ENCODE assay signal across 13 cellular contexts in the genomic region with DNA sequence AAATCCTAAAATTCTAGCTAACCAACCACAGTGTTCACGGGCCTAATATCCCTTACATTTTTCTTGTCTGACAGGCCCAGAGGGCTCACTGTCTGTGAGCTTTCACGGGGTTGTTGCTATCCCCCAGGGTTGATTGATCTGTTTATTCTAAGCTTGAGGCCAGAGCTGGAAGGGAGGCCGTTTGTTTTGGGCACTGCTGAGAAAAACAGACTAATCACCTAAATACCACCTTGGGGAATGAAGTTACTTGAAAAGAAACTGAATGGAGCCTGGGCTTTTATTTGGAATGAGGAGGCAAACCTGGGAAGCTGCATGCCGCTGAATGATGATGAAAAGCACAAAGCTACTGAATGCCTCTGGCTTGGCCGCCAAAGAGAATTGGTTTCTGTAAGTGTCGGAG.
DNase-seq lines count a peak whose midpoint lies in the region; TF ChIP-seq lines count a peak whose summit lies in the region.
"Had no signal": no experiment of that assay in that cellular context is flagged by ENCODE, and none has a peak within 500 bp of the region (broad histone marks: within the 10 kb centered on the region; RNA-seq: fewer than 3 reads in every experiment).

No MANE protein-coding gene starts in this region.

- H3K14ac ChIP-seq in neuronal stem cell (ENCODE audit: low read length) = no peak overlapping the region

- no peaks in the 10 kb centered on the region for H3K27me3 ChIP-seq in ectodermal cell (ENCODE audit: control insufficient read depth, insufficient read depth, low read length, poor library complexity, severe bottlenecking)
- H3K27me3 ChIP-seq in neuronal stem cell (ENCODE audit: control insufficient read depth in 3 of 3, insufficient read depth in 3 of 3, low read depth in 1 of 3, low read length in 3 of 3) = peaks cover 0 to 5% (median 0%) of the 10 kb centered on the region in 3 experiments

- peak overlapping the region; percentile 61 for H3K27ac Mint-ChIP-seq in mesothelial cell of epicardium
- H3K27ac Mint-ChIP-seq: CD4-positive, CD25-positive, alpha-beta regulatory T cell had no signal

- no peak overlapping the region for H2AFZ ChIP-seq in neuronal stem cell (ENCODE audit: low read length)

- H2BK120ac ChIP-seq in neuronal stem cell (ENCODE audit: low read depth, low read length) = no peak overlapping the region

- no peak overlapping the region for H4K8ac ChIP-seq in neuronal stem cell (ENCODE audit: low read depth, low read length)

- 29 to 30% methylated on average over 6 of the region's 6 CpGs for WGBS in ectodermal cell, 2 experiments
- WGBS in neuronal stem cell (ENCODE audit: extremely low coverage in 2 of 2, insufficient read length in 2 of 2, insufficient replicate concordance in 1 of 2), 2 donors = no CpG with 5 or more reads among the region's 6 CpGs

- H2BK12ac ChIP-seq in neuronal stem cell (ENCODE audit: low read length) = no peak overlapping the region

- H3K4me3 Mint-ChIP-seq in mesothelial cell of epicardium = no peak overlapping the region
- H3K4me3 Mint-ChIP-seq: CD4-positive, CD25-positive, alpha-beta regulatory T cell had no signal

- H3K4me1 Mint-ChIP-seq in mesothelial cell of epicardium = peaks cover 26% of the 10 kb centered on the region
- H3K4me1 Mint-ChIP-seq: CD4-positive, CD25-positive, alpha-beta regulatory T cell had no signal

- peak overlapping the region; percentile 44 for H3K27ac ChIP-seq in ectodermal cell (ENCODE audit: insufficient read depth, low read depth, low read length, poor library complexity, severe bottlenecking)
- no peak overlapping the region for H3K27ac ChIP-seq in neuronal stem cell (replicated peaks; ENCODE audit: low read length)
- H3K27ac ChIP-seq: BLaER1 treated with 17β-estradiol and CSF1 and Interleukin-3, amounts not matched to agents 10 nM and 100 nM had no signal

- no peak for TF ChIP-seq CTCF in mesothelial cell of epicardium (IDR thresholded peaks at IDR 0.05; ENCODE audit: unreplicated experiment)

- no peak overlapping the region for H2BK5ac ChIP-seq in neuronal stem cell (ENCODE audit: low read length)

- H3K27me3 Mint-ChIP-seq in mesothelial cell of epicardium (ENCODE audit: low read depth) = no peaks in the 10 kb centered on the region
- H3K27me3 Mint-ChIP-seq: CD4-positive, CD25-positive, alpha-beta regulatory T cell had no signal

- no peak overlapping the region for H3K4ac ChIP-seq in neuronal stem cell (ENCODE audit: low read length)

- DNase-seq in ELF-1 (ENCODE audit: low read depth, low spot score) = peak; percentile 90
- DNase-seq in mesothelial cell of epicardium (ENCODE audit: low spot score in 2 of 2, unreplicated experiment in 2 of 2) = no peak
- no peak for DNase-seq in neuronal stem cell (ENCODE audit: low spot score)
- no peak for DNase-seq in amniotic stem cell (lab: John Stamatoyannopoulos, UW)
- DNase-seq in NCI-H1105 (lab: John Stamatoyannopoulos, UW) = no peak
- DNase-seq in NCI-H2196 (lab: John Stamatoyannopoulos, UW; ENCODE audit: unreplicated experiment) = no peak
- DNase-seq in DMS53 treated with DMSO at 0.1 percent for 48 hours (lab: John Stamatoyannopoulos, UW; ENCODE audit: unreplicated experiment) = no peak
- DNase-seq: ACHN; CD4-positive, CD25-positive, alpha-beta regulatory T cell; DMS79; IMR-90 had no signal

- H3K9me3 Mint-ChIP-seq in mesothelial cell of epicardium = no peaks in the 10 kb centered on the region

- no peak overlapping the region for H3K23ac ChIP-seq in neuronal stem cell (ENCODE audit: low read depth, low read length, poor library complexity)

- no peak overlapping the region for H3K4me2 ChIP-seq in neuronal stem cell (ENCODE audit: insufficient read depth, low read length, poor library complexity, severe bottlenecking)
- H3K4me2 ChIP-seq: BLaER1 treated with 17β-estradiol and CSF1 and Interleukin-3, amounts not matched to agents 10 nM and 100 nM had no signal

- H2BK15ac ChIP-seq in neuronal stem cell (ENCODE audit: low read length) = no peak overlapping the region

- H3K36me3 ChIP-seq in ectodermal cell (ENCODE audit: control insufficient read depth, insufficient read depth, low read length) = no peaks in the 10 kb centered on the region
- H3K36me3 ChIP-seq in neuronal stem cell (replicated peaks in 1 of 2; ENCODE audit: control insufficient read depth in 2 of 2, insufficient read depth in 2 of 2, low read length in 2 of 2) = no peaks in the 10 kb centered on the region
- H3K36me3 ChIP-seq: BLaER1 treated with 17β-estradiol and CSF1 and Interleukin-3, amounts not matched to agents 10 nM and 100 nM had no signal

- peaks cover 2% of the 10 kb centered on the region for H3K36me3 Mint-ChIP-seq in mesothelial cell of epicardium
- H3K36me3 Mint-ChIP-seq: CD4-positive, CD25-positive, alpha-beta regulatory T cell had no signal

- no peak overlapping the region for H3K9ac ChIP-seq in neuronal stem cell (ENCODE audit: low read depth, low read length, poor library complexity)
- H3K9ac ChIP-seq: BLaER1 treated with 17β-estradiol and CSF1 and Interleukin-3, amounts not matched to agents 10 nM and 100 nM had no signal

- H3K9me3 ChIP-seq in ectodermal cell (ENCODE audit: control insufficient read depth, low read length) (no peaks in the 10 kb centered on the region), neuronal stem cell (replicated peaks in 1 of 2; ENCODE audit: control insufficient read depth in 2 of 2, insufficient read depth in 1 of 2, low read depth in 1 of 2, low read length in 2 of 2) (no peaks in the 10 kb centered on the region)
- H3K9me3 ChIP-seq: BLaER1 treated with 17β-estradiol and CSF1 and Interleukin-3, amounts not matched to agents 10 nM and 100 nM had no signal

- no peak overlapping the region for H4K91ac ChIP-seq in neuronal stem cell (ENCODE audit: low read depth, low read length, poor library complexity)

- no peak overlapping the region for H2AK5ac ChIP-seq in neuronal stem cell (ENCODE audit: low read depth, low read length)

- peaks cover 11% of the 10 kb centered on the region for H3K4me1 ChIP-seq in ectodermal cell (ENCODE audit: control insufficient read depth, insufficient read depth, low read length)
- H3K4me1 ChIP-seq in neuronal stem cell (ENCODE audit: control insufficient read depth in 2 of 2, insufficient read depth in 1 of 2, low read depth in 1 of 2, low read length in 2 of 2) = peaks cover 4 to 5% of the 10 kb centered on the region in 2 donors

- no peak overlapping the region for H3K4me3 ChIP-seq in ectodermal cell (ENCODE audit: insufficient read depth, low read depth, low read length)
- no peak overlapping the region for H3K4me3 ChIP-seq in neuronal stem cell (ENCODE audit: low read length in 2 of 2)
- H3K4me3 ChIP-seq: BLaER1 treated with 17β-estradiol and CSF1 and Interleukin-3, amounts not matched to agents 10 nM and 100 nM had no signal

- H3K79me1 ChIP-seq in neuronal stem cell (ENCODE audit: low read depth, low read length) = no peaks in the 10 kb centered on the region

- peak overlapping the region; percentile 78 for H3K18ac ChIP-seq in neuronal stem cell (ENCODE audit: low read length)
